In the genomic region with DNA sequence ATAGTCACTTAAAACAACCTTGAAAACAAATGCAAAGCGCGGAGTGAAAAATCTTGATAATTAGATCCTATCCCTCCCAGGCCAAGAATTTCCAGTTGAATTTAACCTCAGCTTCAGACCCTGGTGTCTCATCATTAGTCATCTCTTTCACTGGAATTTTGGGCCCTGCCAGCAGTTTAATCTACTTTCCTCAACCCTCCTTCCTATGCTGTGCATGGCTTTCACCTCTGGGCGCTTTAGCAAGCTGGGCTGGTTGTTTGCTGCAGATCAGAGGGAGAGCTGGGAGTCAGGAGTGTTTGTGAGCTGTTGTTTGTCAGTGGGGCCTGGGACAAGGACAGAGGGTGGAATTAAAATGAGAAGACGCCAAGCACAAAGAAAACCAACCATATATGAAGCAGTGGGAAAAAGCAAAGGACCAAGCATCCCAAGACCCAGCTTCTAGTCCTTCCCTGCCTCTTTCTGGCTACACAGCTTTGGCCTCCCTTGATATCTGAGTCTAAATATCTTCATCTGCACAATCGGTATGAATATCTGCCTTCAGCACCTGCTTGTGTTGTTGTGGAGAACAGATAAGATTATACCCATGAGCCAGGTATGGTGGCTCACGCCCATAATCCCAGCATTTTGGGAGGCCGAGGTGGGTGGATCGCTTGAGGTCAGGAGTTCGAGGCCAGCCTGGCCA, we compare ENCODE assay signal across 12 cellular contexts. TPM values are rescaled to one million over a fixed set of nuclear protein-coding genes. Genes with fewer than 3 reads are reported as not detected.
A peak's percentile ranks its signal among the peaks of the same experiment; 100 is the strongest.
DNase-seq lines count a peak whose midpoint lies in the region; ATAC-seq, FAIRE-seq and TF ChIP-seq lines count a peak whose summit lies in the region.
"Had no signal": no experiment of that assay in that cellular context is flagged by ENCODE, and none has a peak within 500 bp of the region (broad histone marks: within the 10 kb centered on the region; RNA-seq: fewer than 3 reads in every experiment).

No MANE protein-coding gene starts in this region.

- H3K9me3 Mint-ChIP-seq in brain: peaks cover 0 to 5% (median 0%) of the 10 kb centered on the region in 5 experiments

- no peak for ATAC-seq in left ventricle myocardium superior
- ATAC-seq in lung (ENCODE audit: insufficient read depth, low FRiP score): no peak
- ATAC-seq in HG02840 (IDR thresholded peaks at IDR 0.05; ENCODE audit: low FRiP score, unreplicated experiment): no peak
- no peak for ATAC-seq in pancreas

- H3K27ac ChIP-seq in left ventricle myocardium inferior (replicated peaks) (peak overlapping the region; percentile 62), lung (ENCODE audit: low read depth in 1 of 2, low read length in 1 of 2) (peak overlapping the region; percentile 57 to 78), pancreas (peak overlapping the region in 2 of 4 donors; percentile 10 to 15)

- DNase-seq in left ventricle myocardium inferior (no peak), left ventricle myocardium superior (no peak), lung (ENCODE audit: low spot score) (no peak), urothelium cell line (ENCODE audit: low spot score) (peak; percentile 75), NCI-H128 (lab: John Stamatoyannopoulos, UW; ENCODE audit: unreplicated experiment) (no peak), pancreas (no peak)
- DNase-seq: activated CD4-positive, alpha-beta T cell treated with anti-CD3 and anti-CD28 coated beads for 4 hours; CD4-positive, alpha-beta memory T cell; NCI-H1092 treated with DMSO at 0.1 percent for 48 hours had no signal

- H3K4me1 ChIP-seq in left ventricle myocardium inferior: peaks cover 76% of the 10 kb centered on the region
- peaks cover 21 to 29% of the 10 kb centered on the region in 2 donors for H3K4me1 ChIP-seq in lung (ENCODE audit: control insufficient read depth in 2 of 2, insufficient read depth in 2 of 2, low read length in 2 of 2)
- H3K4me1 ChIP-seq in pancreas: peaks cover 0 to 19% (median 0%) of the 10 kb centered on the region in 3 donors

- H3K9me3 ChIP-seq in left ventricle myocardium inferior (replicated peaks): no peaks in the 10 kb centered on the region
- no peaks in the 10 kb centered on the region for H3K9me3 ChIP-seq in lung (ENCODE audit: control insufficient read depth in 2 of 2, insufficient read depth in 1 of 2, low read length in 1 of 2)
- no peaks in the 10 kb centered on the region for H3K9me3 ChIP-seq in pancreas

- H3K4me3 Mint-ChIP-seq in brain: no peak overlapping the region
- H3K4me3 Mint-ChIP-seq: CD4-positive, alpha-beta memory T cell had no signal

- TF ChIP-seq CTCF in left ventricle myocardium inferior (IDR thresholded peaks at IDR 0.05; ENCODE audit: borderline replicate concordance): no peak
- no peak for TF ChIP-seq CTCF in brain (conservative IDR thresholded peaks at IDR 0.05)
- no peak for TF ChIP-seq CTCF in lung (IDR thresholded peaks at IDR 0.05; ENCODE audit: control extremely low read depth, extremely low read depth)
- TF ChIP-seq CTCF in pancreas (IDR thresholded peaks at IDR 0.05): no peak

- FAIRE-seq in urothelium cell line (lab: Jason Lieb, UNC): no peak
- FAIRE-seq in pancreas (lab: Jason Lieb, UNC): no peak
- FAIRE-seq: frontal cortex had no signal

- H3K27ac Mint-ChIP-seq in brain: peak overlapping the region in 3 of 5 experiments; percentile 57 to 87 (median 84)
- H3K27ac Mint-ChIP-seq: CD4-positive, alpha-beta memory T cell had no signal

- H3K36me3 ChIP-seq in left ventricle myocardium inferior (no peaks in the 10 kb centered on the region), lung (ENCODE audit: control insufficient read depth in 2 of 2, insufficient read depth in 2 of 2, low read length in 2 of 2) (peaks cover 0 to 1% of the 10 kb centered on the region in 2 donors), pancreas (no peaks in the 10 kb centered on the region)

- H3K4me3 ChIP-seq in left ventricle myocardium inferior (no peak overlapping the region), lung (no peak overlapping the region), pancreas (no peak overlapping the region)

- intact Hi-C loops in left ventricle myocardium inferior (cut with micrococcal nuclease): no loop called here
- intact Hi-C loops in left ventricle myocardium superior (cut with micrococcal nuclease): no loop called here
- intact Hi-C loops in pancreas (cut with DNase I): no loop called here

- no peaks in the 10 kb centered on the region for H3K27me3 Mint-ChIP-seq in brain
- H3K27me3 Mint-ChIP-seq: CD4-positive, alpha-beta memory T cell had no signal

- no peaks in the 10 kb centered on the region for H3K27me3 ChIP-seq in left ventricle myocardium inferior (ENCODE audit: low read depth)
- H3K27me3 ChIP-seq in lung (ENCODE audit: control insufficient read depth, insufficient read depth): no peaks in the 10 kb centered on the region
- no peaks in the 10 kb centered on the region for H3K27me3 ChIP-seq in pancreas

- 84 to 92% methylated on average over 9 of the region's 9 CpGs for WGBS in lung, 2 donors
- 79 to 90% methylated on average over 9 of the region's 9 CpGs for WGBS in pancreas, 2 donors

- peaks cover 3% of the 10 kb centered on the region for H3K36me3 Mint-ChIP-seq in brain
- H3K36me3 Mint-ChIP-seq: CD4-positive, alpha-beta memory T cell had no signal

- H3K4me1 Mint-ChIP-seq in brain: peaks cover 49% of the 10 kb centered on the region

RNA-seq across cellular contexts. Expression of a gene that starts 13.5 kb away (rescaled TPM):
- total RNA-seq in left ventricle myocardium inferior (43.6 TPM), left ventricle myocardium superior (21.0 TPM), lung (100 to 1,000 TPM; 111 to 194 TPM), pancreas (10 to 100 TPM in 5 of 6 donors, 1 to 10 TPM in 1; 6.7 to 38.2 (median 14.2) TPM)
- polyA plus RNA-seq in brain (ENCODE audit: insufficient read depth, low read depth, low replicate concordance) (8.0 TPM), lung (10 to 100 TPM; 23.4 to 53.2 TPM), pancreas (1 to 10 TPM; 4.7 to 5.6 TPM)
- polyA plus RNA-seq: CD4-positive, alpha-beta memory T cell had no signal

RNA-seq across cellular contexts. Expression of a gene that starts 27.7 kb away (rescaled TPM):
- 0.66 TPM for total RNA-seq in left ventricle myocardium inferior
- total RNA-seq in left ventricle myocardium superior: 0.40 TPM
- 15.2 TPM for polyA plus RNA-seq in brain (ENCODE audit: insufficient read depth, low read depth, low replicate concordance)
- 1 to 10 TPM; 1.7 to 3.5 TPM for total RNA-seq in lung
- 1 to 10 TPM; 1.6 to 1.8 TPM for polyA plus RNA-seq in lung
- under 1 TPM in 5 of 6 donors, not detected in 1; 0.14 to 0.94 (median 0.25) TPM for total RNA-seq in pancreas
- polyA plus RNA-seq in pancreas: under 1 TPM; 0.07 to 0.30 TPM
